ENCODE assay signal across 9 cellular contexts in genomic region chr18:61753373-61753772, GRCh38.
"Had no signal": no experiment of that assay in that cellular context is flagged by ENCODE, and none has a peak within 500 bp of the region (broad histone marks: within the 10 kb centered on the region; RNA-seq: fewer than 3 reads in every experiment).

No MANE protein-coding gene starts in this region.

- DNase-seq: effector memory CD8-positive, alpha-beta T cell; head of caudate nucleus; natural killer cell; stimulated activated CD4-positive, alpha-beta T cell treated with anti-CD3 and anti-CD28 coated beads, Interleukin-15, amount 100 ng/mL, for 24 hours; stimulated activated CD4-positive, alpha-beta T cell treated with anti-CD3 and anti-CD28 coated beads, Interleukin-2, amount 100 ng/mL, for 48 hours; stimulated activated naive CD4-positive, alpha-beta T cell treated with Interleukin-2 at 50 U/mL for 16 hours; upper lobe of left lung had no signal

- H3K4me1 Mint-ChIP-seq: memory B cell, natural killer cell had no signal

- H3K4me3 Mint-ChIP-seq: effector memory CD8-positive, alpha-beta T cell; memory B cell; natural killer cell had no signal

- H3K27ac Mint-ChIP-seq: effector memory CD8-positive, alpha-beta T cell; memory B cell; natural killer cell had no signal

- H3K9me3 Mint-ChIP-seq: effector memory CD8-positive, alpha-beta T cell; memory B cell; natural killer cell had no signal

- ATAC-seq: effector memory CD8-positive, alpha-beta T cell had no signal

- H3K36me3 Mint-ChIP-seq: memory B cell, natural killer cell had no signal

- H3K27me3 Mint-ChIP-seq: progenitor cell of endocrine pancreas had no signal
